Comparison of ENCODE assay signal across 8 cellular contexts in genomic region chr20:43963872-43964791, GRCh38.
A peak's percentile ranks its signal among the peaks of the same experiment; 100 is the strongest.
DNase-seq lines count a peak whose midpoint lies in the region; ATAC-seq and TF ChIP-seq lines count a peak whose summit lies in the region.

No MANE protein-coding gene starts in this region.

- DNase-seq in activated CD4-positive, CD25-positive, alpha-beta regulatory T cell treated with anti-CD3 and anti-CD28 coated beads, Interleukin-2, amount 50 U/mL, for 72 hours, result no peak
- DNase-seq in NCI-H2029 treated with DMSO at 0.1 percent for 48 hours (lab: John Stamatoyannopoulos, UW) (peak; percentile 74), amniotic epithelial cell (ENCODE audit: low read depth) (peak; percentile 75), cerebellar cortex (ENCODE audit: low spot score) (no peak), NCI-H69 (lab: John Stamatoyannopoulos, UW) (no peak), DMS79 treated with DMSO at 0.1 percent for 48 hours (lab: John Stamatoyannopoulos, UW) (no peak)

- peak overlapping the region; percentile 51 for H3K27ac ChIP-seq in neutrophil

- no peak overlapping the region for H3K4me3 ChIP-seq in neutrophil (ENCODE audit: low read depth in 1 of 2, low read length in 1 of 2)

- peak; percentile 73 to 77 for ATAC-seq in activated CD4-positive, CD25-positive, alpha-beta regulatory T cell treated with anti-CD3 and anti-CD28 coated beads, Interleukin-2, amount 50 U/mL, for 24 hours

- no peak for TF ChIP-seq CTCF in neutrophil (IDR thresholded peaks at IDR 0.05)

- peaks cover 8 to 30% of the 10 kb centered on the region in 2 experiments for H3K4me1 ChIP-seq in neutrophil (ENCODE audit: control insufficient read depth in 1 of 2, insufficient read depth in 1 of 2, low read depth in 1 of 2, low read length in 1 of 2)

- H3K36me3 ChIP-seq in neutrophil, result no peaks in the 10 kb centered on the region

- H3K27me3 ChIP-seq in neutrophil, result peaks cover 54% of the 10 kb centered on the region

- H3K9me3 ChIP-seq in neutrophil, result no peaks in the 10 kb centered on the region

Comparison
In these comparisons a context has a peak if more than half of its experiments do, and no peak if none do; other contexts are left out.
1. DNase-seq: peak in NCI-H2029 treated with DMSO at 0.1 percent for 48 hours (single experiment) and amniotic epithelial cell (single experiment); none in activated CD4-positive, CD25-positive, alpha-beta regulatory T cell treated with anti-CD3 and anti-CD28 coated beads, Interleukin-2, amount 50 U/mL, for 72 hours (single experiment), cerebellar cortex (single experiment), NCI-H69 (single experiment) and DMS79 treated with DMSO at 0.1 percent for 48 hours (single experiment).